In genomic region chr13:32495429-32495828, GRCh38 we compare ENCODE assay signal across 2 cellular contexts.
TF ChIP-seq lines count a peak whose summit lies in the region.

No MANE protein-coding gene starts in this region.

TF ChIP-seq in GM12878, 131 proteins besides CTCF, POLR2A, EP300 and RAD21:
- no peak for TF ChIP-seq DPF2 (IDR thresholded peaks at IDR 0.05)
- TF ChIP-seq MTA3 (IDR thresholded peaks at IDR 0.05; ENCODE audit: borderline replicate concordance, low read length), result no peak
- TF ChIP-seq EZH2 (IDR thresholded peaks at IDR 0.05; ENCODE audit: borderline replicate concordance, control insufficient read depth, low read depth, low read length), result no peak
- no peak for TF ChIP-seq CBX5 (IDR thresholded peaks at IDR 0.05; ENCODE audit: low read depth)
- TF ChIP-seq NR2C1 (IDR thresholded peaks at IDR 0.05), result no peak
TF ChIP-seq in GM12878: peak in this region for 0.

TF ChIP-seq in HepG2, 621 proteins besides CTCF, POLR2A, EP300 and RAD21:
- TF ChIP-seq ARHGAP35 (CRISPR knock-in tag; IDR thresholded peaks at IDR 0.05; ENCODE audit: borderline replicate concordance) (no peak), ZNF83 (CRISPR knock-in tag; IDR thresholded peaks at IDR 0.05; ENCODE audit: borderline replicate concordance) (no peak), SETDB1 (CRISPR knock-in tag; IDR thresholded peaks at IDR 0.05; ENCODE audit: borderline replicate concordance) (no peak), ELF1 (CRISPR knock-in tag; IDR thresholded peaks at IDR 0.05) (no peak), ZNF891 (CRISPR knock-in tag; IDR thresholded peaks at IDR 0.05) (no peak)
- TF ChIP-seq, protein P1, sequence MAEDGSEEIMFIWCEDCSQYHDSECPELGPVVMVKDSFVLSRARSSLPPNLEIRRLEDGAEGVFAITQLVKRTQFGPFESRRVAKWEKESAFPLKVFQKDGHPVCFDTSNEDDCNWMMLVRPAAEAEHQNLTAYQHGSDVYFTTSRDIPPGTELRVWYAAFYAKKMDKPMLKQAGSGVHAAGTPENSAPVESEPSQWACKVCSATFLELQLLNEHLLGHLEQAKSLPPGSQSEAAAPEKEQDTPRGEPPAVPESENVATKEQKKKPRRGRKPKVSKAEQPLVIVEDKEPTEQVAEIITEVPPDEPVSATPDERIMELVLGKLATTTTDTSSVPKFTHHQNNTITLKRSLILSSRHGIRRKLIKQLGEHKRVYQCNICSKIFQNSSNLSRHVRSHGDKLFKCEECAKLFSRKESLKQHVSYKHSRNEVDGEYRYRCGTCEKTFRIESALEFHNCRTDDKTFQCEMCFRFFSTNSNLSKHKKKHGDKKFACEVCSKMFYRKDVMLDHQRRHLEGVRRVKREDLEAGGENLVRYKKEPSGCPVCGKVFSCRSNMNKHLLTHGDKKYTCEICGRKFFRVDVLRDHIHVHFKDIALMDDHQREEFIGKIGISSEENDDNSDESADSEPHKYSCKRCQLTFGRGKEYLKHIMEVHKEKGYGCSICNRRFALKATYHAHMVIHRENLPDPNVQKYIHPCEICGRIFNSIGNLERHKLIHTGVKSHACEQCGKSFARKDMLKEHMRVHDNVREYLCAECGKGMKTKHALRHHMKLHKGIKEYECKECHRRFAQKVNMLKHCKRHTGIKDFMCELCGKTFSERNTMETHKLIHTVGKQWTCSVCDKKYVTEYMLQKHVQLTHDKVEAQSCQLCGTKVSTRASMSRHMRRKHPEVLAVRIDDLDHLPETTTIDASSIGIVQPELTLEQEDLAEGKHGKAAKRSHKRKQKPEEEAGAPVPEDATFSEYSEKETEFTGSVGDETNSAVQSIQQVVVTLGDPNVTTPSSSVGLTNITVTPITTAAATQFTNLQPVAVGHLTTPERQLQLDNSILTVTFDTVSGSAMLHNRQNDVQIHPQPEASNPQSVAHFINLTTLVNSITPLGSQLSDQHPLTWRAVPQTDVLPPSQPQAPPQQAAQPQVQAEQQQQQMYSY (CRISPR knock-in tag; IDR thresholded peaks at IDR 0.05), result peak; percentile 94
- TF ChIP-seq, protein P2, sequence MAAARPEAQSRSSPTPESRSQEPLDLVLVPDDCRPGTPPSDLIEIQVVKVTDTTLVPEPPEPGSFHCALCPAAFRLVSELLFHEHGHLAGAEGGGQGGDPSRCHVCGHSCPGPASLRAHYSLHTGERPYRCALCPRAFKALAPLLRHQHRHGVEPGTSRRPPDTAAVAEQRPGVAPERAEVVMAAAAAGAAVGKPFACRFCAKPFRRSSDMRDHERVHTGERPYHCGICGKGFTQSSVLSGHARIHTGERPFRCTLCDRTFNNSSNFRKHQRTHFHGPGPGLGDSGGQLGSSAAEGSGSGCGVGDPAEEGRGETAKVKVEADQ (CRISPR knock-in tag; IDR thresholded peaks at IDR 0.05; ENCODE audit: borderline replicate concordance), result no peak
